11 cellular contexts compared by ENCODE assay signal in the genomic region with DNA sequence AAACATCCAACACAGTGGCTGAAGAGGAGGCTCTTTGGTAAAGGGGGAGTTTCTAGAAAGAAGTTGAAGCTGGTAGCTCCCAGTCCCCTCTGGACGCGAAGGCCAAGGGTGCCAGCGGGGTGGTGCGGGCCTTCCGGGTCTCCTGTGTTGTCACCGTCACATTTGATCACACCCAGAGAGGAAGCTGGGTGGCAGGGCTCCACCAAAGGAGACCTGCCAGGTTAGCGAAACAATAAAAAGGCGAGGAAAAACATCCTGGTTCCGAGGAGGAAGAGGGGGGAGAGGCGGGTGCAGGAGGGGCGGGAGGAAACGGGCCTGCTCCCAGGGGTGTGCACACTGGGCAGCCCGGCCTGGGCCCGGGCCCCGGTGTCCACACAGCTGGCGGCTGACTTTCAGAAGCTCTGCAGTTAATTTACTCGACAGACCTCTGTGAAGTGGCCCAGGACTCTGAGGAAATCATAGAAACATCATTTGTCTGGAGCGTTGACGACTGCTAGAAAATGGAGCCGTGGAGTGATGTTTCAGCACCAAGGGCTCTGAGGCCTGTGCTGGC. TPM values are rescaled to one million over a fixed set of nuclear protein-coding genes. Genes with fewer than 3 reads are reported as not detected.
DNase-seq lines count a peak whose midpoint lies in the region; ATAC-seq and TF ChIP-seq lines count a peak whose summit lies in the region.
"Had no signal": no experiment of that assay in that cellular context is flagged by ENCODE, and none has a peak within 500 bp of the region (broad histone marks: within the 10 kb centered on the region; RNA-seq: fewer than 3 reads in every experiment).

No MANE protein-coding gene starts in this region.

- peaks cover 40% of the 10 kb centered on the region for H3K4me1 Mint-ChIP-seq in neural progenitor cell
- peaks cover 18% of the 10 kb centered on the region for H3K4me1 Mint-ChIP-seq in activated CD8-positive, alpha-beta T cell treated with anti-CD3 and anti-CD28 coated beads, Interleukin-2, amount 10 ng/mL, durations not matched to agents 7 days and 5 days (ENCODE audit: low read depth)

- peaks cover 17% of the 10 kb centered on the region for H3K36me3 Mint-ChIP-seq in neural progenitor cell
- peaks cover 57% of the 10 kb centered on the region for H3K36me3 Mint-ChIP-seq in activated CD8-positive, alpha-beta T cell treated with anti-CD3 and anti-CD28 coated beads, Interleukin-2, amount 10 ng/mL, durations not matched to agents 7 days and 5 days (ENCODE audit: low read depth)
- H3K36me3 Mint-ChIP-seq: natural killer cell had no signal

- peaks cover 8% of the 10 kb centered on the region for H3K27me3 Mint-ChIP-seq in neural progenitor cell (ENCODE audit: insufficient read depth, low read depth)
- H3K27me3 Mint-ChIP-seq in activated CD8-positive, alpha-beta T cell treated with anti-CD3 and anti-CD28 coated beads, Interleukin-2, amount 10 ng/mL, durations not matched to agents 7 days and 5 days (ENCODE audit: low read depth): no peaks in the 10 kb centered on the region

- H3K4me2 ChIP-seq in neural progenitor cell: peak overlapping the region; percentile 54

- H3K9ac ChIP-seq in neural progenitor cell: no peak overlapping the region

- CTCF ChIA-PET in activated CD8-positive, alpha-beta T cell treated with anti-CD3 and anti-CD28 coated beads, Interleukin-2, amount 10 ng/mL, durations not matched to agents 7 days and 5 days (lab: Charles Lee): no interaction called here

- H3K4me3 Mint-ChIP-seq in neural progenitor cell: peak overlapping the region; percentile 68
- no peak overlapping the region for H3K4me3 Mint-ChIP-seq in activated CD8-positive, alpha-beta T cell treated with anti-CD3 and anti-CD28 coated beads, Interleukin-2, amount 10 ng/mL, durations not matched to agents 7 days and 5 days
- H3K4me3 Mint-ChIP-seq: natural killer cell had no signal

- peaks cover 28% of the 10 kb centered on the region for H3K79me2 ChIP-seq in neural progenitor cell (ENCODE audit: low read depth)

- POLR2A ChIA-PET in activated CD8-positive, alpha-beta T cell treated with anti-CD3 and anti-CD28 coated beads, Interleukin-2, amount 10 ng/mL, durations not matched to agents 7 days and 5 days (lab: Charles Lee): no interaction called here

- peak overlapping the region; percentile 88 for H3K27ac Mint-ChIP-seq in neural progenitor cell
- H3K27ac Mint-ChIP-seq in activated CD8-positive, alpha-beta T cell treated with anti-CD3 and anti-CD28 coated beads, Interleukin-2, amount 10 ng/mL, durations not matched to agents 7 days and 5 days: no peak overlapping the region
- H3K27ac Mint-ChIP-seq: natural killer cell had no signal

- TF ChIP-seq CTCF in body of pancreas (IDR thresholded peaks at IDR 0.05) (no peak), heart right ventricle (IDR thresholded peaks at IDR 0.05) (no peak), neural progenitor cell (IDR thresholded peaks at IDR 0.05) (no peak), upper lobe of left lung (IDR thresholded peaks at IDR 0.05) (no peak)

- TF ChIP-seq POLR2A in body of pancreas (IDR thresholded peaks at IDR 0.05) (no peak), upper lobe of left lung (IDR thresholded peaks at IDR 0.05) (no peak)

- peaks cover 3% of the 10 kb centered on the region for H3K9me3 Mint-ChIP-seq in neural progenitor cell
- H3K9me3 Mint-ChIP-seq in activated CD8-positive, alpha-beta T cell treated with anti-CD3 and anti-CD28 coated beads, Interleukin-2, amount 10 ng/mL, durations not matched to agents 7 days and 5 days (ENCODE audit: insufficient read depth): peaks cover 1% of the 10 kb centered on the region
- H3K9me3 Mint-ChIP-seq: natural killer cell had no signal

- peaks cover 42% of the 10 kb centered on the region for H3F3A ChIP-seq in neural progenitor cell (ENCODE audit: low read depth)

- peak; percentile 59 for ATAC-seq in body of pancreas
- peak; percentile 60 to 79 (median 70) for ATAC-seq in heart right ventricle
- ATAC-seq in upper lobe of left lung (ENCODE audit: low FRiP score in 2 of 2): peak in 1 of 2 donors; percentile 46
- no peak for ATAC-seq in GM21737 (IDR thresholded peaks at IDR 0.05; ENCODE audit: unreplicated experiment)
- ATAC-seq in activated CD8-positive, alpha-beta T cell treated with anti-CD3 and anti-CD28 coated beads, Interleukin-2, amount 10 ng/mL, durations not matched to agents 7 days and 5 days: no peak
- ATAC-seq: natural killer cell had no signal

- H3K4me1 ChIP-seq in body of pancreas (peaks cover 29% of the 10 kb centered on the region), heart right ventricle (peaks cover 63 to 100% (median 97%) of the 10 kb centered on the region in 9 donors), neural progenitor cell (peaks cover 59% of the 10 kb centered on the region), upper lobe of left lung (peaks cover 64 to 88% (median 68%) of the 10 kb centered on the region in 4 donors)

- H2AFZ ChIP-seq in neural progenitor cell (replicated peaks): no peak overlapping the region

- H3K4me3 ChIP-seq in body of pancreas (no peak overlapping the region), heart right ventricle (peak overlapping the region in 6 of 10 donors; percentile 6 to 37 (median 28)), neural progenitor cell (no peak overlapping the region), upper lobe of left lung (no peak overlapping the region)

- 55 to 58% methylated on average over 20 of the region's 20 CpGs for WGBS in body of pancreas, 2 donors
- WGBS in heart right ventricle, 2 donors: 21 to 24% methylated on average over 20 of the region's 20 CpGs
- WGBS in upper lobe of left lung, 2 donors: 54 to 71% methylated on average over 20 of the region's 20 CpGs

- peak overlapping the region in 3 of 4 donors; percentile 64 to 80 (median 68) for H3K27ac ChIP-seq in body of pancreas
- peak overlapping the region; percentile 79 to 99 (median 92) for H3K27ac ChIP-seq in heart right ventricle
- H3K27ac ChIP-seq in neural progenitor cell: peak overlapping the region; percentile 24
- peak overlapping the region; percentile 79 to 94 (median 82) for H3K27ac ChIP-seq in upper lobe of left lung
- H3K27ac ChIP-seq: HL-60 had no signal

- H3K36me3 ChIP-seq in body of pancreas (replicated peaks in 1 of 2; ENCODE audit: insufficient read depth in 1 of 2, low read depth in 2 of 2): no peaks in the 10 kb centered on the region
- peaks cover 0 to 23% (median 0%) of the 10 kb centered on the region in 9 donors for H3K36me3 ChIP-seq in heart right ventricle
- no peaks in the 10 kb centered on the region for H3K36me3 ChIP-seq in neural progenitor cell
- peaks cover 0 to 9% (median 0%) of the 10 kb centered on the region in 4 donors for H3K36me3 ChIP-seq in upper lobe of left lung

- no peaks in the 10 kb centered on the region for H3K9me3 ChIP-seq in body of pancreas
- no peaks in the 10 kb centered on the region for H3K9me3 ChIP-seq in heart right ventricle
- H3K9me3 ChIP-seq in neural progenitor cell (ENCODE audit: low read depth): no peaks in the 10 kb centered on the region
- H3K9me3 ChIP-seq in upper lobe of left lung: no peaks in the 10 kb centered on the region

- peak in 3 of 4 donors; percentile 22 to 38 (median 31) for DNase-seq in body of pancreas
- DNase-seq in heart right ventricle: peak; percentile 67 to 70
- DNase-seq in neural progenitor cell (ENCODE audit: low spot score): no peak
- peak; percentile 27 to 81 for DNase-seq in upper lobe of left lung
- DNase-seq in activated CD8-positive, alpha-beta T cell treated with anti-CD3 and anti-CD28 coated beads, Interleukin-2, amount 10 ng/mL, durations not matched to agents 7 days and 5 days: no peak
- no peak for DNase-seq in SKM-1 treated with dmso at 0.1 percent for 144 hours (lab: John Stamatoyannopoulos, UW; ENCODE audit: unreplicated experiment)
- DNase-seq: activated CD4-positive, alpha-beta T cell treated with anti-CD3 and anti-CD28 coated beads for 4 hours; cortex of kidney; natural killer cell had no signal

- H3K27me3 ChIP-seq in body of pancreas (no peaks in the 10 kb centered on the region), heart right ventricle (no peaks in the 10 kb centered on the region), neural progenitor cell (peaks cover 11% of the 10 kb centered on the region), upper lobe of left lung (no peaks in the 10 kb centered on the region)

- TF ChIP-seq EP300 in upper lobe of left lung (IDR thresholded peaks at IDR 0.05): no peak

- intact Hi-C loops in body of pancreas (cut with DNase I): no loop called here
- intact Hi-C loops in heart right ventricle (cut with DNase I): loop anchor here in 2 of 10 donors (5.0 to 10.0 kb wide), 3 partner anchors 99 to 269 kb away; no protein-coding TSS in a partner anchor

- H4K20me1 ChIP-seq in neural progenitor cell (ENCODE audit: low read depth): peaks cover 19% of the 10 kb centered on the region

RNA-seq across cellular contexts. Expression of a gene that starts 12.1 kb away (rescaled TPM):
- total RNA-seq in body of pancreas (10 to 100 TPM; 45.7 to 46.1 TPM), heart right ventricle (100 to 1,000 TPM in 7 of 10 donors, 10 to 100 TPM in 3; 79.0 to 186 (median 143) TPM), neural progenitor cell (ENCODE audit: low replicate concordance) (11.4 and 16.4 TPM in 2 replicates), upper lobe of left lung (100 to 1,000 TPM in 3 of 6 donors, 10 to 100 TPM in 3; 45.1 to 168 (median 100) TPM)
- 10 to 100 TPM; 12.2 to 25.4 TPM for polyA plus RNA-seq in heart right ventricle
- 10 to 100 TPM; 58.6 to 61.7 TPM for total RNA-seq in activated CD8-positive, alpha-beta T cell treated with anti-CD3 and anti-CD28 coated beads, Interleukin-2, amount 10 ng/mL, durations not matched to agents 7 days and 5 days

Comparison
In these comparisons a context has a peak if more than half of its experiments do, and no peak if none do; other contexts are left out.
1. ATAC-seq: peak in body of pancreas (single experiment) and heart right ventricle (8 of 8); none in GM21737 (single experiment) and activated CD8-positive, alpha-beta T cell treated with anti-CD3 and anti-CD28 coated beads, Interleukin-2, amount 10 ng/mL, durations not matched to agents 7 days and 5 days (single experiment).
2. DNase-seq: peak in body of pancreas (3 of 4), heart right ventricle (2 of 2) and upper lobe of left lung (2 of 2); none in neural progenitor cell (single experiment), activated CD8-positive, alpha-beta T cell treated with anti-CD3 and anti-CD28 coated beads, Interleukin-2, amount 10 ng/mL, durations not matched to agents 7 days and 5 days (single experiment) and SKM-1 treated with dmso at 0.1 percent for 144 hours (single experiment).
3. H3K27ac ChIP-seq: peak in every context shown above with its lines; median percentile 92 in heart right ventricle; 82 in upper lobe of left lung; 68 in body of pancreas; 24 in neural progenitor cell.
4. H3K4me3 ChIP-seq: peak in heart right ventricle (6 of 10); none in body of pancreas (0 of 2), neural progenitor cell (single experiment) and upper lobe of left lung (0 of 4).